Comparison of ENCODE assay signal across 2 cellular contexts in the genomic region with DNA sequence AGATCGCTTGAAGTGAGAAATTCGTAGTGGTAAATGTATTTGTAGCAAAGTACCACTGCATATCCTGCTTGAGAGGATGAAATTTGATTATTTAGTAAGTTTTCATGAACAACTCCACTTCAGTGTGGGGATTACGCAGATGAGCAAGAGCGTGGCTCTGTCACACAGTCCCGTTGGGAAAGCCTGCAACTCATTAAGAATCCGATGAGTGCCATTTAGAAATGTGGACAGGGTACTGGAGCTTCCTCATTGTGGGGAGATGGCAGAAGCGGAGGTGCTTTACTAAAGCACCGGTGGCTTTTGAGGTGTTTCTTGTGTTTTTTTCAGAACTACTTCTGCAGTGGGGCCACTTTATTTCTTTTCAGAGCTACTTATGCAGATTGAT.
TF ChIP-seq lines count a peak whose summit lies in the region.

No MANE protein-coding gene starts in this region.

TF ChIP-seq in IMR-90, 13 proteins besides CTCF, POLR2A, EP300 and RAD21:
- TF ChIP-seq MAFK (IDR thresholded peaks at IDR 0.05; ENCODE audit: low read depth, low read length): no peak
TF ChIP-seq in IMR-90: peak in this region for 0.

TF ChIP-seq in H1, 55 proteins besides CTCF, POLR2A, EP300 and RAD21:
- TF ChIP-seq GTF2F1 (IDR thresholded peaks at IDR 0.05; ENCODE audit: borderline replicate concordance, low read depth, low read length) (no peak), BACH1 (IDR thresholded peaks at IDR 0.05; ENCODE audit: low read length) (0 out of 2 replicates have a peak, but pooled peaks have one; percentile 13)
